In genomic region chr16:9139965-9140364, GRCh38 we compare ENCODE assay signal across 8 cellular contexts. TPM values are rescaled to one million over a fixed set of nuclear protein-coding genes. Genes with fewer than 3 reads are reported as not detected.
DNase-seq lines count a peak whose midpoint lies in the region; ATAC-seq and TF ChIP-seq lines count a peak whose summit lies in the region.

No MANE protein-coding gene starts in this region.

- H3K9me3 Mint-ChIP-seq in chondrocyte (ENCODE audit: low read depth) = no peaks in the 10 kb centered on the region

- peak; percentile 53 for DNase-seq in Ammon's horn (ENCODE audit: low spot score)
- DNase-seq in Kasumi-1 (lab: John Stamatoyannopoulos, UW) = peak; percentile 11 to 33
- peak; percentile 29 for DNase-seq in chondrocyte (ENCODE audit: low spot score)
- peak; percentile 13 for DNase-seq in upper lobe of right lung
- DNase-seq in mesenteric fat pad (ENCODE audit: low spot score) = no peak

- H3K27me3 ChIP-seq in upper lobe of right lung = no peaks in the 10 kb centered on the region

- no peak overlapping the region for H3K27ac ChIP-seq in upper lobe of right lung

- no peak overlapping the region for H3K4me3 ChIP-seq in upper lobe of right lung

- peaks cover 2% of the 10 kb centered on the region for H3K36me3 Mint-ChIP-seq in chondrocyte (ENCODE audit: low read depth)

- no peak for TF ChIP-seq CTCF in chondrocyte (IDR thresholded peaks at IDR 0.05)
- TF ChIP-seq CTCF in upper lobe of right lung (IDR thresholded peaks at IDR 0.05) = no peak

- no peaks in the 10 kb centered on the region for H3K9me3 ChIP-seq in upper lobe of right lung

- peaks cover 5% of the 10 kb centered on the region for H3K4me1 ChIP-seq in upper lobe of right lung

- peaks cover 9% of the 10 kb centered on the region for H3K4me1 Mint-ChIP-seq in chondrocyte (ENCODE audit: low read depth)

- no peaks in the 10 kb centered on the region for H3K36me3 ChIP-seq in upper lobe of right lung

- H3K27ac Mint-ChIP-seq in chondrocyte (ENCODE audit: unreplicated experiment) = no peak overlapping the region

- no peaks in the 10 kb centered on the region for H3K27me3 Mint-ChIP-seq in chondrocyte (ENCODE audit: low read depth)

- no peak overlapping the region for H3K4me3 Mint-ChIP-seq in chondrocyte (ENCODE audit: unreplicated experiment)

- ATAC-seq in GM18870 (IDR thresholded peaks at IDR 0.05; ENCODE audit: unreplicated experiment) (peak; percentile 42), upper lobe of right lung (peak; percentile 70), GM21528 (IDR thresholded peaks at IDR 0.05; ENCODE audit: low FRiP score, unreplicated experiment) (no peak), HG02571 (IDR thresholded peaks at IDR 0.05; ENCODE audit: unreplicated experiment) (no peak)

- intact Hi-C loops in upper lobe of right lung (cut with DNase I) = no loop called here

RNA-seq across cellular contexts. Expression of gene HAPSTR1, which starts 48.5 kb away (rescaled TPM):
- total RNA-seq in chondrocyte = 82.5 to 84.3 TPM (median 83.0 TPM) in 3 replicates
- 49.7 TPM for total RNA-seq in upper lobe of right lung
- 57.7 TPM for total RNA-seq in mesenteric fat pad

Comparison
In these comparisons a context has a peak if more than half of its experiments do, and no peak if none do; other contexts are left out.
1. ATAC-seq: peak in GM18870 (single experiment) and upper lobe of right lung (single experiment); none in GM21528 (single experiment) and HG02571 (single experiment).